Comparison of ENCODE assay signal across 14 cellular contexts in the genomic region with DNA sequence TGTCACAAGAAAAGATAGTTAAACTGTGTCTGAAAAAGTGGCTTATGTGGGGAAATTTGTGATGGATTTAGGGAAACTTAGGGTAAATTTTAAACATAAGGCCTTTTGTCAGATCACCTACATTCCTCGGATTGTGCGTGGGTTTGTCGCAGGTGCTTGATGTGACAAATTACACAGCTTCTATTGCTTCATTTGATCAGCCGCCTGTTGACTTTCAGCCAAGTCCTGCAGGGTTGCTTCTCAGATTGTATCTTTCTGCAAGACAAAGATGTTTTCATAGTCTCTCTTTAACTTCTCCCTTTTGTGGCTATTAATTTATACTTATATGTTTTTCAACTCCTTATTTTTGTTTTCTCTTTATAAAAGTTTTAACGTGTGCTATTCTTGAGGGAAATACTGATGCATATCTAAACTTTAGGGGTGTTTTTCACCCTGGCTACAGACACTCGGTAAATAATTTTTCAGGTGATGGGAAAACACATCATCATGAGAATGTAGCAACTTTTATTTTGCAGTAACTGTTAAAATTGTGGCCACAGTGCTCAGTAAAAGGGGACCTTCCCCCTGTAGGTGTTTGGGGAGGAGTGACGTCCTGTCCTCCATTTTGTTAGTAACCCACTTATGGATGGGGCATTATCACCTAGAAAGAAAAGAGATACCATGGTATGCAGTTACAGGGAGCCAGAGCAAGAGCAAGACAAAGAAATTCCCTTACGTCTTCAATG. TPM values are rescaled to one million over a fixed set of nuclear protein-coding genes. Genes with fewer than 3 reads are reported as not detected.
DNase-seq lines count a peak whose midpoint lies in the region; ATAC-seq, FAIRE-seq and TF ChIP-seq lines count a peak whose summit lies in the region.
"Had no signal": no experiment of that assay in that cellular context is flagged by ENCODE, and none has a peak within 500 bp of the region (broad histone marks: within the 10 kb centered on the region; RNA-seq: fewer than 3 reads in every experiment).

No MANE protein-coding gene starts in this region.

- peaks cover 66% of the 10 kb centered on the region for H3K4me1 Mint-ChIP-seq in activated CD4-positive, alpha-beta T cell treated with anti-CD3 and anti-CD28 coated beads, Interleukin-2, amount 10 ng/mL, durations not matched to agents 7 days and 5 days

- no peak overlapping the region for H3K4me2 ChIP-seq in K562 (ENCODE audit: insufficient read depth, low read length)

- H3K36me3 Mint-ChIP-seq in activated CD4-positive, alpha-beta T cell treated with anti-CD3 and anti-CD28 coated beads, Interleukin-2, amount 10 ng/mL, durations not matched to agents 7 days and 5 days (ENCODE audit: low read depth): peaks cover 52% of the 10 kb centered on the region

- no peak for ATAC-seq in K562

- no peaks in the 10 kb centered on the region for H3K9me3 Mint-ChIP-seq in activated CD4-positive, alpha-beta T cell treated with anti-CD3 and anti-CD28 coated beads, Interleukin-2, amount 10 ng/mL, durations not matched to agents 7 days and 5 days

- H3K27ac ChIP-seq in K562 (ENCODE audit: extremely low read depth, low read depth, low read length) (no peak overlapping the region), testis (no peak overlapping the region), colonic mucosa (no peak overlapping the region)
- H3K27ac ChIP-seq: suprapubic skin had no signal

- H3K79me2 ChIP-seq in K562 (ENCODE audit: control insufficient read depth, insufficient read depth, low read length): no peaks in the 10 kb centered on the region; the same call in 2 of the 3 replicates

- no peak overlapping the region for H3K4me3 ChIP-seq in K562
- H3K4me3 ChIP-seq in testis: no peak overlapping the region
- no peak overlapping the region for H3K4me3 ChIP-seq in colonic mucosa
- H3K4me3 ChIP-seq: suprapubic skin had no signal

- no peak for TF ChIP-seq EP300 in K562 (IDR thresholded peaks at IDR 0.05; ENCODE audit: low read length)

- intact Hi-C loops in K562 (cut with micrococcal nuclease): no loop called here
- intact Hi-C loops in testis (cut with DNase I; ENCODE audit: low total_unique reads): no loop called here
- intact Hi-C loops in colonic mucosa (cut with DNase I): no loop called here

- peak; percentile 39 for DNase-seq in stimulated activated CD4-positive, alpha-beta T cell treated with anti-CD3 and anti-CD28 coated beads, Interleukin-15, amount 100 ng/mL, for 24 hours
- DNase-seq in stimulated activated CD4-positive, alpha-beta T cell treated with anti-CD3 and anti-CD28 coated beads, Interleukin-2, amount 100 ng/mL, for 24 hours: no peak
- no peak for DNase-seq in activated CD4-positive, alpha-beta T cell treated with anti-CD3 and anti-CD28 coated beads, Interleukin-2, amount 10 ng/mL, durations not matched to agents 7 days and 5 days
- DNase-seq in K562 (ENCODE audit: extremely low read depth in 1 of 4, low spot score in 3 of 4) (no peak), testis (peak; percentile 56), mucosa of gallbladder (ENCODE audit: low spot score) (no peak), colonic mucosa (no peak), cortex of kidney (lab: John Stamatoyannopoulos, UW) (no peak)
- DNase-seq: foreskin melanocyte, H7, NCI-H1092, SHP77 treated with DMSO at 0.1 percent for 48 hours had no signal

- H3K27me3 Mint-ChIP-seq in activated CD4-positive, alpha-beta T cell treated with anti-CD3 and anti-CD28 coated beads, Interleukin-2, amount 10 ng/mL, durations not matched to agents 7 days and 5 days: no peaks in the 10 kb centered on the region

- WGBS in K562 (ENCODE audit: insufficient coverage, low coverage, missing lambda C conversion rate): 39% methylated on average over 8 of the region's 8 CpGs
- 60 to 74% methylated on average over 8 of the region's 8 CpGs for WGBS in testis, 2 donors

- H3K9me3 ChIP-seq in K562 (replicated peaks; ENCODE audit: control insufficient read depth, insufficient read depth, low read depth, low read length) (no peaks in the 10 kb centered on the region), testis (no peaks in the 10 kb centered on the region), colonic mucosa (no peaks in the 10 kb centered on the region)
- H3K9me3 ChIP-seq: suprapubic skin had no signal

- CTCF ChIA-PET in activated CD4-positive, alpha-beta T cell treated with anti-CD3 and anti-CD28 coated beads, Interleukin-2, amount 10 ng/mL, durations not matched to agents 7 days and 5 days (lab: Charles Lee): interaction anchor here (0.8 to 1.5 kb wide), 2 partner anchors 91 to 111 kb away, joined by 3 to 4 read pairs; no protein-coding TSS in a partner anchor
- CTCF ChIA-PET in K562 (lab: Yijun Ruan, JAX; ENCODE audit: low intra/inter-chr PET ratio): interaction anchor here (0.6 to 0.7 kb wide), 2 partner anchors 27 to 96 kb away, joined by 3 to 5 read pairs; no protein-coding TSS in a partner anchor

- no peak for TF ChIP-seq CTCF in K562 (IDR thresholded peaks at IDR 0.05 in 2 of 3, conservative IDR thresholded peaks at IDR 0.05 in 1 of 3; ENCODE audit: insufficient read depth in 2 of 3, low read depth in 1 of 3, low read length in 3 of 3)
- TF ChIP-seq CTCF in testis (IDR thresholded peaks at IDR 0.05): no peak
- TF ChIP-seq CTCF in colonic mucosa (IDR thresholded peaks at IDR 0.05): no peak

- peak overlapping the region; percentile 65 for H3K27ac Mint-ChIP-seq in activated CD4-positive, alpha-beta T cell treated with anti-CD3 and anti-CD28 coated beads, Interleukin-2, amount 10 ng/mL, durations not matched to agents 7 days and 5 days

- H3K9me1 ChIP-seq in K562 (ENCODE audit: control insufficient read depth, insufficient read depth, low read length): no peaks in the 10 kb centered on the region

- no peak overlapping the region for H2AFZ ChIP-seq in K562 (ENCODE audit: low read depth, low read length)

- TF ChIP-seq RAD21 in K562 (CRISPR knock-in tag; conservative IDR thresholded peaks at IDR 0.05 in 1 of 2, IDR thresholded peaks at IDR 0.05 in 1 of 2): no peak

- H3K9ac ChIP-seq in K562 (ENCODE audit: insufficient read depth in 1 of 2, low read depth in 2 of 2, low read length in 2 of 2) (no peak overlapping the region), colonic mucosa (ENCODE audit: low read depth in 2 of 2, low read length in 2 of 2) (no peak overlapping the region)

- POLR2A ChIA-PET in activated CD4-positive, alpha-beta T cell treated with anti-CD3 and anti-CD28 coated beads, Interleukin-2, amount 10 ng/mL, durations not matched to agents 7 days and 5 days (lab: Charles Lee): no interaction called here
- POLR2A ChIA-PET in K562 (lab: Yijun Ruan, JAX): no interaction called here

- no peaks in the 10 kb centered on the region for H3K36me3 ChIP-seq in K562 (ENCODE audit: control insufficient read depth, insufficient read depth, low read length)
- H3K36me3 ChIP-seq in testis (ENCODE audit: low read depth, missing control alignments): no peaks in the 10 kb centered on the region
- H3K36me3 ChIP-seq in colonic mucosa: no peaks in the 10 kb centered on the region
- H3K36me3 ChIP-seq: suprapubic skin had no signal

- FAIRE-seq in K562 (lab: Jason Lieb, UNC): no peak
- FAIRE-seq: endometrium had no signal

- no peaks in the 10 kb centered on the region for H4K20me1 ChIP-seq in K562 (replicated peaks; ENCODE audit: control insufficient read depth, insufficient read depth, low read length)

- H3K27me3 ChIP-seq in K562 (ENCODE audit: control insufficient read depth in 2 of 2, insufficient read depth in 2 of 2, low read length in 2 of 2) (no peaks in the 10 kb centered on the region), testis (no peaks in the 10 kb centered on the region), colonic mucosa (no peaks in the 10 kb centered on the region)
- H3K27me3 ChIP-seq: suprapubic skin had no signal

- H3K4me1 ChIP-seq in K562 (replicated peaks in 1 of 2; ENCODE audit: control insufficient read depth in 2 of 2, insufficient read depth in 2 of 2, low read length in 2 of 2) (peaks cover 7 to 11% of the 10 kb centered on the region in 2 experiments; a peak in 4 of 5 replicates), testis (peaks cover 12% of the 10 kb centered on the region), colonic mucosa (no peaks in the 10 kb centered on the region)

- no peak overlapping the region for H3K4me3 Mint-ChIP-seq in activated CD4-positive, alpha-beta T cell treated with anti-CD3 and anti-CD28 coated beads, Interleukin-2, amount 10 ng/mL, durations not matched to agents 7 days and 5 days

- no peak for TF ChIP-seq POLR2A in K562 (conservative IDR thresholded peaks at IDR 0.05)
- TF ChIP-seq POLR2A in testis (IDR thresholded peaks at IDR 0.05): no peak

- BruUV-seq in K562 (replicated peaks; lab: Mats Ljungman, UMichigan): no TSS peak

- in situ Hi-C loops in K562 (cut with MboI): no loop called here

RNA-seq across cellular contexts. Expression of a gene that starts 31.4 kb away (rescaled TPM):
- total RNA-seq in activated CD4-positive, alpha-beta T cell treated with anti-CD3 and anti-CD28 coated beads, Interleukin-2, amount 10 ng/mL, durations not matched to agents 7 days and 5 days: 10 to 100 TPM; 39.7 to 41.1 TPM
- total RNA-seq in K562 (2011; cell fraction: chromatin; rRNA removed; ENCODE audit: low replicate concordance): 19.3 and 29.1 TPM in 2 replicates
- 22.4 and 22.5 TPM in 2 replicates for total RNA-seq in K562 (2011; cell fraction: nucleolus; rRNA removed)
- 13.8 and 21.6 TPM in 2 replicates for total RNA-seq in K562 (2011; cell fraction: nucleoplasm; rRNA removed)
- 21.8 and 27.9 TPM in 2 replicates for total RNA-seq in K562 (2014; rRNA removed)
- total RNA-seq in K562 (2014; rRNA removed; fragmentation: Illumina TruSeq; extraction: Trizol): 26.3 and 27.3 TPM in 2 replicates
- total RNA-seq in K562 (2015; rRNA removed; fragmentation: Illumina TruSeq; extraction: Trizol): 22.1 and 23.9 TPM in 2 replicates
- total RNA-seq in K562 (2021): 21.8 and 22.7 TPM in 2 replicates
- 36.8 and 43.6 TPM in 2 replicates for polyA plus RNA-seq in K562 (2011; rRNA removed)
- polyA plus RNA-seq in K562 (2011; cell fraction: cytosol; rRNA removed): 23.9 and 46.7 TPM in 2 replicates
- 10.8 and 14.1 TPM in 2 replicates for polyA plus RNA-seq in K562 (2011; cell fraction: nucleus; rRNA removed)
- 14.1 and 59.1 TPM in 2 replicates for polyA plus RNA-seq in K562 (2012)
- polyA plus RNA-seq in K562 (2014; fragmentation: Illumina TruSeq; extraction: Trizol): 32.7 and 33.4 TPM in 2 replicates
- 10 to 100 TPM; 38.0 to 51.7 TPM for polyA plus RNA-seq in K562 (2014; fragmentation: Nextera tagmentation; extraction: Ambion mirVana)
- 23.3 and 24.3 TPM in 2 replicates for polyA plus RNA-seq in K562 (2014; rRNA removed)
- polyA minus RNA-seq in K562 (2011; rRNA and poly(A)+ RNA removed): 38.4 and 42.7 TPM in 2 replicates
- polyA minus RNA-seq in K562 (2011; cell fraction: cytosol; rRNA and poly(A)+ RNA removed): 21.8 and 25.5 TPM in 2 replicates
- polyA minus RNA-seq in K562 (2011; cell fraction: nucleus; rRNA and poly(A)+ RNA removed): 20.1 and 28.8 TPM in 2 replicates
- 1 to 10 TPM; 8.5 to 9.1 TPM for total RNA-seq in testis
- 11.8 TPM for polyA plus RNA-seq in testis (ENCODE audit: insufficient read depth, low read depth, low replicate concordance)
- total RNA-seq in mucosa of gallbladder: 32.6 TPM
- 10 to 100 TPM; 47.9 to 68.8 TPM for total RNA-seq in colonic mucosa

RNA-seq across cellular contexts. Expression of a gene that starts 53.9 kb away (rescaled TPM):
- total RNA-seq in activated CD4-positive, alpha-beta T cell treated with anti-CD3 and anti-CD28 coated beads, Interleukin-2, amount 10 ng/mL, durations not matched to agents 7 days and 5 days: 100 to 1,000 TPM; 225 to 272 TPM
- 208 and 463 TPM in 2 replicates for total RNA-seq in K562 (2011; cell fraction: chromatin; rRNA removed; ENCODE audit: low replicate concordance)
- 149 and 153 TPM in 2 replicates for total RNA-seq in K562 (2011; cell fraction: nucleolus; rRNA removed)
- 214 TPM in 2 replicates for total RNA-seq in K562 (2011; cell fraction: nucleoplasm; rRNA removed)
- total RNA-seq in K562 (2014; rRNA removed) (219 and 241 TPM in 2 replicates), K562 (2014; rRNA removed; fragmentation: Illumina TruSeq; extraction: Trizol) (336 and 371 TPM in 2 replicates), K562 (2015; rRNA removed; fragmentation: Illumina TruSeq; extraction: Trizol) (393 and 420 TPM in 2 replicates), K562 (2021) (293 and 315 TPM in 2 replicates), testis (100 to 1,000 TPM; 104 to 114 TPM), mucosa of gallbladder (84.8 TPM), colonic mucosa (100 to 1,000 TPM; 119 to 157 TPM)
- polyA plus RNA-seq in K562 (2011; rRNA removed) (519 and 726 TPM in 2 replicates), K562 (2014; fragmentation: Illumina TruSeq; extraction: Trizol) (316 and 323 TPM in 2 replicates), K562 (2014; fragmentation: Nextera tagmentation; extraction: Ambion mirVana) (100 to 1,000 TPM; 696 to 706 TPM), K562 (2014; rRNA removed) (375 and 380 TPM in 2 replicates), testis (ENCODE audit: insufficient read depth, low read depth, low replicate concordance) (169 TPM)
- 154 and 268 TPM in 2 replicates for polyA plus RNA-seq in K562 (2011; cell fraction: cytosol; rRNA removed)
- polyA plus RNA-seq in K562 (2011; cell fraction: nucleus; rRNA removed): 495 and 660 TPM in 2 replicates
- polyA plus RNA-seq in K562 (2012): 248 and 386 TPM in 2 replicates
- polyA minus RNA-seq in K562 (2011; rRNA and poly(A)+ RNA removed): 547 and 760 TPM in 2 replicates
- 130 and 176 TPM in 2 replicates for polyA minus RNA-seq in K562 (2011; cell fraction: cytosol; rRNA and poly(A)+ RNA removed)
- polyA minus RNA-seq in K562 (2011; cell fraction: nucleus; rRNA and poly(A)+ RNA removed): 174 and 299 TPM in 2 replicates

Comparison
In these comparisons a context has a peak if more than half of its experiments do, and no peak if none do; other contexts are left out.
1. DNase-seq: peak in stimulated activated CD4-positive, alpha-beta T cell treated with anti-CD3 and anti-CD28 coated beads, Interleukin-15, amount 100 ng/mL, for 24 hours (single experiment) and testis (single experiment); none in stimulated activated CD4-positive, alpha-beta T cell treated with anti-CD3 and anti-CD28 coated beads, Interleukin-2, amount 100 ng/mL, for 24 hours (0 of 2), activated CD4-positive, alpha-beta T cell treated with anti-CD3 and anti-CD28 coated beads, Interleukin-2, amount 10 ng/mL, durations not matched to agents 7 days and 5 days (single experiment), K562 (0 of 4), mucosa of gallbladder (single experiment), colonic mucosa (single experiment) and cortex of kidney (single experiment).